ENCODE assay signal across 18 cellular contexts in genomic region chr20:13035399-13036173, GRCh38. TPM values are rescaled to one million over a fixed set of nuclear protein-coding genes. Genes with fewer than 3 reads are reported as not detected.
"Had no signal": no experiment of that assay in that cellular context is flagged by ENCODE, and none has a peak within 500 bp of the region (broad histone marks: within the 10 kb centered on the region; RNA-seq: fewer than 3 reads in every experiment).

No MANE protein-coding gene starts in this region.

- H3K27ac ChIP-seq: colonic mucosa, foreskin keratinocyte, suprapubic skin, thyroid gland had no signal

- FAIRE-seq: urothelium cell line had no signal

- H3K9me3 Mint-ChIP-seq: naive thymus-derived CD8-positive, alpha-beta T cell; type B pancreatic cell had no signal

- DNase-seq: colonic mucosa; dermis blood vessel endothelial cell; erythroblast; foreskin keratinocyte; left colon; mammary epithelial cell; mucosa of descending colon; naive thymus-derived CD8-positive, alpha-beta T cell; right cardiac atrium; stimulated activated CD4-positive, alpha-beta T cell treated with anti-CD3 and anti-CD28 coated beads, Interleukin-4, amount 100 ng/mL, for 1 hour; stimulated activated CD8-positive, alpha-beta memory T cell treated with anti-CD3 and anti-CD28 coated beads, Interleukin-4, amount 100 ng/mL, for 48 hours; stimulated activated naive CD8-positive, alpha-beta T cell treated with anti-CD3 and anti-CD28 coated beads, Interleukin-15, Interleukin-2, amounts not matched to agents 100 U/mL and 50 U/mL, for 24 hours; thyroid gland had no signal

- H3K36me3 ChIP-seq: colonic mucosa, suprapubic skin, thyroid gland had no signal

- H3K4me3 ChIP-seq: colonic mucosa, mucosa of descending colon, suprapubic skin, thyroid gland had no signal

- H3K9me3 ChIP-seq: colonic mucosa, mucosa of descending colon, suprapubic skin, thyroid gland had no signal

- H3K4me1 Mint-ChIP-seq: naive thymus-derived CD8-positive, alpha-beta T cell; stimulated activated effector memory CD8-positive, alpha-beta T cell treated with anti-CD3 and anti-CD28 coated beads, Interleukin-12 subunit alpha, Interleukin-12 subunit beta, amount 100 ng/mL, for 72 hours had no signal

- H3K27me3 ChIP-seq: colonic mucosa, foreskin keratinocyte, suprapubic skin, thyroid gland had no signal

- H3K27ac Mint-ChIP-seq: stimulated activated effector memory CD8-positive, alpha-beta T cell treated with anti-CD3 and anti-CD28 coated beads, Interleukin-12 subunit alpha, Interleukin-12 subunit beta, amount 100 ng/mL, for 72 hours; type B pancreatic cell had no signal

- H3K36me3 Mint-ChIP-seq: stimulated activated effector memory CD8-positive, alpha-beta T cell treated with anti-CD3 and anti-CD28 coated beads, Interleukin-12 subunit alpha, Interleukin-12 subunit beta, amount 100 ng/mL, for 72 hours had no signal

- H3K4me1 ChIP-seq: colonic mucosa, thyroid gland had no signal

- H3K4me3 Mint-ChIP-seq: naive thymus-derived CD8-positive, alpha-beta T cell; stimulated activated effector memory CD8-positive, alpha-beta T cell treated with anti-CD3 and anti-CD28 coated beads, Interleukin-12 subunit alpha, Interleukin-12 subunit beta, amount 100 ng/mL, for 72 hours; type B pancreatic cell had no signal

- ATAC-seq: foreskin keratinocyte; left colon; mucosa of descending colon; naive thymus-derived CD8-positive, alpha-beta T cell; right cardiac atrium; stimulated activated effector memory CD8-positive, alpha-beta T cell treated with anti-CD3 and anti-CD28 coated beads, Interleukin-12 subunit alpha, Interleukin-12 subunit beta, amount 100 ng/mL, for 72 hours; stimulated activated naive CD8-positive, alpha-beta T cell treated with anti-CD3 and anti-CD28 coated beads, Interleukin-15, Interleukin-2, amounts not matched to agents 100 U/mL and 50 U/mL, for 24 hours had no signal

- H3K27me3 Mint-ChIP-seq: type B pancreatic cell had no signal

RNA-seq across cellular contexts. Expression of gene SPTLC3, which starts 26.8 kb away (rescaled TPM):
- polyA plus RNA-seq: neural cell had no signal
